ENCODE assay signal across 26 cellular contexts in the genomic region with DNA sequence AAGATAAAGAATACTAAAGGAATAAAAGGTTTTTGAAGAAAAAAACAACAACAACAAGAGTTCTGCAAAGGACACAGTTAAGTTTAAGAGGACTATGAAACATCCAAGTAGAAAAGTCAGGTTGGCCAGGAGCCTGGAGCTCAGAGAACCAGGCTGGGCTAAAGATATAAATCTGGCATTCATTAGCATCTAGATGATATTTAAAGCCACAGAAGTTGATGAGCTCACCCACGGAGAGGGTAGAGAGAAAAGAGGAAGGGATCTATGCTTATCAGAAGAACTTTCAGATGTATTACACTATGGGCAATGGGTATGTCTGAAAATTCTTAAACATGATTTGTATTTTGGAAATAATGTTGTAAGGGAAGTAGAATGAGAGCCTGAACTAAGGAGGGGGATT. TPM values are rescaled to one million over a fixed set of nuclear protein-coding genes. Genes with fewer than 3 reads are reported as not detected.
DNase-seq lines count a peak whose midpoint lies in the region; ATAC-seq and TF ChIP-seq lines count a peak whose summit lies in the region.
"Had no signal": no experiment of that assay in that cellular context is flagged by ENCODE, and none has a peak within 500 bp of the region (broad histone marks: within the 10 kb centered on the region; RNA-seq: fewer than 3 reads in every experiment).

No MANE protein-coding gene starts in this region.

- H3K4me2 ChIP-seq in IMR-90 (ENCODE audit: low read depth, low read length): no peak overlapping the region
- H3K4me2 ChIP-seq: PC-9 had no signal

- ATAC-seq in IMR-90 (ENCODE audit: low read depth): no peak; the same call in 1 of the 2 replicates
- ATAC-seq in naive thymus-derived CD8-positive, alpha-beta T cell: no peak
- ATAC-seq: activated CD4-positive, CD25-positive, alpha-beta regulatory T cell treated with anti-CD3 and anti-CD28 coated beads, Interleukin-2, amount 50 U/mL, for 24 hours; left cardiac atrium had no signal

- TF ChIP-seq CTCF in IMR-90 (conservative IDR thresholded peaks at IDR 0.05; ENCODE audit: low read depth, low read length): no peak
- no peak for TF ChIP-seq CTCF in foreskin fibroblast (IDR thresholded peaks at IDR 0.05; ENCODE audit: low read depth, low read length)
- TF ChIP-seq CTCF in adrenal gland (IDR thresholded peaks at IDR 0.05): no peak

- no peak overlapping the region for H3K27ac ChIP-seq in IMR-90 (ENCODE audit: insufficient read depth, low read length)
- H3K27ac ChIP-seq in adrenal gland: no peak overlapping the region
- H3K27ac ChIP-seq: coronary artery, PC-9, psoas muscle, SJSA1, uterus had no signal

- H4K20me1 ChIP-seq in IMR-90 (ENCODE audit: insufficient read depth, low read length): no peaks in the 10 kb centered on the region

- no peak overlapping the region for H2BK15ac ChIP-seq in IMR-90 (ENCODE audit: low read depth, low read length)

- H3K14ac ChIP-seq in IMR-90 (replicated peaks; ENCODE audit: low read depth, low read length): no peak overlapping the region

- H2AK9ac ChIP-seq in IMR-90 (replicated peaks; ENCODE audit: low read depth, low read length, poor library complexity): no peak overlapping the region

- H2BK20ac ChIP-seq in IMR-90 (ENCODE audit: low read depth, low read length): no peak overlapping the region

- no peak overlapping the region for H2AFZ ChIP-seq in IMR-90 (replicated peaks; ENCODE audit: low read length, poor library complexity)
- H2AFZ ChIP-seq: PC-9 had no signal

- peak; percentile 11 for DNase-seq in AG08396 (ENCODE audit: low spot score)
- peak; percentile 55 for DNase-seq in IMR-90
- DNase-seq in amniotic stem cell (lab: John Stamatoyannopoulos, UW): peak; percentile 24
- peak; percentile 62 to 85 for DNase-seq in foreskin fibroblast
- DNase-seq in adrenal gland: no peak
- no peak for DNase-seq in A172 (ENCODE audit: low spot score)
- DNase-seq in naive thymus-derived CD8-positive, alpha-beta T cell: no peak
- DNase-seq in NCI-H1436 (lab: John Stamatoyannopoulos, UW): no peak
- DNase-seq: activated CD8-positive, alpha-beta memory T cell treated with anti-CD3 and anti-CD28 coated beads for 24 hours; activated naive CD4-positive, alpha-beta T cell treated with anti-CD3 and anti-CD28 coated beads, Interleukin-2, amount 50 U/mL, for 16 hours; activated T-cell treated with anti-CD3 and anti-CD28 coated beads, Interleukin-2, amount 50 U/mL, for 48 hours; AML-193; left cardiac atrium; midbrain; NCI-H1694; NCI-H226; PC-9; psoas muscle; small intestine; stimulated activated CD4-positive, alpha-beta T cell treated with anti-CD3 and anti-CD28 coated beads, Interleukin-4, amount 100 ng/mL, for 24 hours; uterus had no signal

- H3K4me1 ChIP-seq in IMR-90 (ENCODE audit: control insufficient read depth, insufficient read depth, low read length) (no peaks in the 10 kb centered on the region; the same call in 1 of the 2 replicates), adrenal gland (replicated peaks in 1 of 2) (no peaks in the 10 kb centered on the region)
- H3K4me1 ChIP-seq: SJSA1, uterus had no signal

- no peak overlapping the region for H4K5ac ChIP-seq in IMR-90 (ENCODE audit: low read depth, low read length)

- peak overlapping the region in 2 of 10 donors; percentile 47 to 55 for H3K27ac Mint-ChIP-seq in naive thymus-derived CD8-positive, alpha-beta T cell
- H3K27ac Mint-ChIP-seq: T-helper 2 cell treated with Interferon-gamma antibody and Interleukin-4, amounts not matched to agents 5 μg/mL and 100 μg/mL, for 36 hours had no signal

- no TSS peak for BruUV-seq in IMR-90 (replicated peaks; lab: Mats Ljungman, UMichigan)

- H3K56ac ChIP-seq in IMR-90 (ENCODE audit: extremely low read depth, insufficient read depth, low read length): no peak overlapping the region

- H2BK5ac ChIP-seq in IMR-90 (ENCODE audit: low read depth, low read length, poor library complexity, severe bottlenecking): no peak overlapping the region

- no peak overlapping the region for H3K23ac ChIP-seq in IMR-90 (ENCODE audit: low read depth, low read length)

- no peak overlapping the region for H4K91ac ChIP-seq in IMR-90 (ENCODE audit: insufficient read depth, low read depth, low read length)

- H3K9me1 ChIP-seq in IMR-90 (ENCODE audit: insufficient read depth, low read length): no peaks in the 10 kb centered on the region

- no peak overlapping the region for H3K4ac ChIP-seq in IMR-90 (ENCODE audit: low read depth, low read length)

- peaks cover 10 to 90% (median 29%) of the 10 kb centered on the region in 3 donors for H3K36me3 Mint-ChIP-seq in naive thymus-derived CD8-positive, alpha-beta T cell

- in situ Hi-C loops in IMR-90 (cut with MboI; ENCODE audit: low sequenced_read_pairs): loop anchor here (10.0 kb wide), 1 partner anchor 283 kb away; no protein-coding TSS in a partner anchor

- H3K27me3 Mint-ChIP-seq in naive thymus-derived CD8-positive, alpha-beta T cell: no peaks in the 10 kb centered on the region

- no peak for TF ChIP-seq RAD21 in IMR-90 (IDR thresholded peaks at IDR 0.05; ENCODE audit: low read length)

- no CpG with 5 or more reads among the region's 1 CpG for WGBS in IMR-90 (ENCODE audit: extremely low coverage in 2 of 2, insufficient read length in 1 of 2), 2 experiments
- 22 to 46% (median 36%) methylated on average over 1 of the region's 1 CpG for WGBS in adrenal gland, 4 donors

- POLR2A ChIA-PET in IMR-90 (lab: Charles Lee; ENCODE audit: unreplicated experiment): no interaction called here
- POLR2A ChIA-PET in naive thymus-derived CD8-positive, alpha-beta T cell (lab: Charles Lee): no interaction called here

- H3K18ac ChIP-seq in IMR-90 (ENCODE audit: low read depth, low read length): no peak overlapping the region

- H3K4me1 Mint-ChIP-seq in naive thymus-derived CD8-positive, alpha-beta T cell: peaks cover 0 to 13% (median 12%) of the 10 kb centered on the region in 4 donors
- H3K4me1 Mint-ChIP-seq: neural crest cell had no signal

- H3K9ac ChIP-seq in IMR-90 (ENCODE audit: low read depth, low read length): no peak overlapping the region

- TF ChIP-seq POLR2A in IMR-90 (IDR thresholded peaks at IDR 0.05; ENCODE audit: low read depth, low read length) (no peak), adrenal gland (IDR thresholded peaks at IDR 0.05) (no peak)

- intact Hi-C loops in IMR-90 (cut with micrococcal nuclease) (no loop called here), adrenal gland (cut with DNase I) (no loop called here)

- H3K27me3 ChIP-seq in IMR-90 (ENCODE audit: control insufficient read depth, insufficient read depth, low read length) (no peaks in the 10 kb centered on the region), adrenal gland (no peaks in the 10 kb centered on the region)
- H3K27me3 ChIP-seq: SJSA1, uterus had no signal

- no peak overlapping the region for H2BK120ac ChIP-seq in IMR-90 (ENCODE audit: low read depth, low read length)

- dilution Hi-C loops in IMR-90 (cut with HindIII; ENCODE audit: low sequenced_read_pairs, unreplicated experiment): no loop called here

- H3K9me3 ChIP-seq in IMR-90 (ENCODE audit: control insufficient read depth, insufficient read depth, low read length) (no peaks in the 10 kb centered on the region), adrenal gland (replicated peaks in 1 of 3) (no peaks in the 10 kb centered on the region)
- H3K9me3 ChIP-seq: psoas muscle, SJSA1, uterus had no signal

- no peaks in the 10 kb centered on the region for H3K9me3 Mint-ChIP-seq in naive thymus-derived CD8-positive, alpha-beta T cell
- H3K9me3 Mint-ChIP-seq: neural crest cell; T-helper 2 cell treated with Interferon-gamma antibody and Interleukin-4, amounts not matched to agents 5 μg/mL and 100 μg/mL, for 36 hours had no signal

- peaks cover 15 to 21% of the 10 kb centered on the region in 2 experiments for H3K79me1 ChIP-seq in IMR-90 (ENCODE audit: low read depth in 1 of 2, low read length in 2 of 2)

- no peak overlapping the region for H4K8ac ChIP-seq in IMR-90 (ENCODE audit: low read depth in 2 of 2, low read length in 2 of 2)

- no peak overlapping the region for H3K4me3 ChIP-seq in IMR-90 (ENCODE audit: insufficient read depth, low read depth, low read length)
- no peak overlapping the region for H3K4me3 ChIP-seq in foreskin fibroblast (ENCODE audit: low read depth in 1 of 2, low read length in 2 of 2)
- no peak overlapping the region for H3K4me3 ChIP-seq in adrenal gland
- H3K4me3 ChIP-seq: coronary artery, PC-9, psoas muscle, SJSA1, uterus had no signal

- CTCF ChIA-PET in IMR-90 (lab: Yijun Ruan, JAX): no interaction called here

- H3K4me3 Mint-ChIP-seq in naive thymus-derived CD8-positive, alpha-beta T cell: no peak overlapping the region
- H3K4me3 Mint-ChIP-seq: neural crest cell; T-helper 2 cell treated with Interferon-gamma antibody and Interleukin-4, amounts not matched to agents 5 μg/mL and 100 μg/mL, for 36 hours had no signal

- H3K36me3 ChIP-seq in IMR-90 (ENCODE audit: control insufficient read depth, insufficient read depth, low read length) (peaks cover 39% of the 10 kb centered on the region), adrenal gland (replicated peaks in 1 of 2) (peaks cover 0 to 60% of the 10 kb centered on the region in 2 donors)
- H3K36me3 ChIP-seq: uterus had no signal

- H2AK5ac ChIP-seq in IMR-90 (ENCODE audit: low read depth, low read length): no peak overlapping the region

TF ChIP-seq in IMR-90, 13 proteins besides CTCF, POLR2A, EP300 and RAD21 (continues in another document):
- TF ChIP-seq RFX5 (IDR thresholded peaks at IDR 0.05; ENCODE audit: low read depth, low read length) (no peak), FOS (IDR thresholded peaks at IDR 0.05; ENCODE audit: low read depth, low read length) (no peak), CEBPB (IDR thresholded peaks at IDR 0.05; ENCODE audit: low read depth, low read length) (no peak)

RNA-seq across cellular contexts. Expression of gene MIER3, which starts 9.9 kb away (rescaled TPM):
- total RNA-seq in IMR-90 (2012; rRNA removed) (22.9 and 26.7 TPM in 2 replicates), adrenal gland (10 to 100 TPM; 11.2 to 24.5 (median 19.5) TPM)
- polyA plus RNA-seq in IMR-90 (2012; rRNA removed) (4.8 and 6.4 TPM in 2 replicates), adrenal gland (10 to 100 TPM in 1 of 3 donors, 1 to 10 TPM in 2; 5.1 to 16.4 (median 7.8) TPM)
- 0.89 and 1.4 TPM in 2 replicates for polyA plus RNA-seq in IMR-90 (2012; cell fraction: cytosol; rRNA removed)
- polyA plus RNA-seq in IMR-90 (2012; cell fraction: nucleus; rRNA removed; ENCODE audit: low replicate concordance): 2.9 and 18.2 TPM in 2 replicates
- 17.0 and 32.1 TPM in 2 replicates for total RNA-seq in A172 (2014; rRNA removed; shearing (Covaris generic))
- 10 to 100 TPM; 34.3 to 37.1 TPM for total RNA-seq in naive thymus-derived CD8-positive, alpha-beta T cell
- polyA plus RNA-seq in naive thymus-derived CD8-positive, alpha-beta T cell: 10 to 100 TPM in 1 of 3 donors, 1 to 10 TPM in 2; 3.8 to 10.3 (median 6.1) TPM

RNA-seq across cellular contexts. Expression of gene SETD9, which starts 32.6 kb away (rescaled TPM):
- total RNA-seq in IMR-90 (2012; rRNA removed): 8.1 and 8.9 TPM in 2 replicates
- 3.6 and 3.9 TPM in 2 replicates for polyA plus RNA-seq in IMR-90 (2012; rRNA removed)
- 0.58 and 1.4 TPM in 2 replicates for polyA plus RNA-seq in IMR-90 (2012; cell fraction: cytosol; rRNA removed)
- 0.38 and 2.1 TPM in 2 replicates for polyA plus RNA-seq in IMR-90 (2012; cell fraction: nucleus; rRNA removed; ENCODE audit: low replicate concordance)
- total RNA-seq in adrenal gland: 10 to 100 TPM in 4 of 8 donors, 1 to 10 TPM in 3, not detected in 1; 3.5 to 21.0 (median 10.1) TPM
- 10 to 100 TPM in 1 of 3 donors, 1 to 10 TPM in 2; 4.2 to 11.6 (median 8.2) TPM for polyA plus RNA-seq in adrenal gland
- 16.4 and 34.4 TPM in 2 replicates for total RNA-seq in A172 (2014; rRNA removed; shearing (Covaris generic))
- 10 to 100 TPM; 11.0 to 11.7 TPM for total RNA-seq in naive thymus-derived CD8-positive, alpha-beta T cell
- polyA plus RNA-seq in naive thymus-derived CD8-positive, alpha-beta T cell: 10 to 100 TPM in 1 of 3 donors, 1 to 10 TPM in 2; 9.4 to 12.8 (median 9.8) TPM

Comparison
In these comparisons a context has a peak if more than half of its experiments do, and no peak if none do; other contexts are left out.
1. DNase-seq: peak in AG08396 (single experiment), IMR-90 (single experiment), amniotic stem cell (single experiment) and foreskin fibroblast (2 of 2); none in adrenal gland (0 of 7), A172 (single experiment), naive thymus-derived CD8-positive, alpha-beta T cell (0 of 10) and NCI-H1436 (single experiment).